Comparison of ENCODE assay signal across 21 cellular contexts in genomic region chr12:67370979-67371378, GRCh38.
"Had no signal": no experiment of that assay in that cellular context is flagged by ENCODE, and none has a peak within 500 bp of the region (broad histone marks: within the 10 kb centered on the region; RNA-seq: fewer than 3 reads in every experiment).

No MANE protein-coding gene starts in this region.

- DNase-seq: activated B cell treated with CpG ODN at 0.5 μM for 24 hours; activated CD4-positive, alpha-beta T cell treated with anti-CD3 and anti-CD28 coated beads, Interleukin-2, amount 10 ng/mL, durations not matched to agents 24 days and 14 days; activated CD8-positive, alpha-beta memory T cell treated with anti-CD3 and anti-CD28 coated beads, Interleukin-2, amount 50 U/mL, for 48 hours; activated naive CD8-positive, alpha-beta T cell treated with anti-CD3 and anti-CD28 coated beads, Interleukin-2, amount 10 ng/mL, durations not matched to agents 7 days and 5 days; anterior cingulate cortex; dermis blood vessel endothelial cell; effector memory CD8-positive, alpha-beta T cell; left ventricle myocardium superior; mesendoderm; natural killer cell; nucleus accumbens; right cardiac atrium; small intestine; stimulated activated CD4-positive, alpha-beta T cell treated with anti-CD3 and anti-CD28 coated beads, Interleukin-4, amount 100 ng/mL, for 24 hours; stimulated activated naive CD8-positive, alpha-beta T cell treated with anti-CD3 and anti-CD28 coated beads, Interleukin-15, Interleukin-2, amounts not matched to agents 100 U/mL and 50 U/mL, for 24 hours; transverse colon had no signal

- H3K4me1 Mint-ChIP-seq: activated B cell treated with CpG ODN at 0.5 μM for 24 hours; activated CD4-positive, alpha-beta T cell treated with anti-CD3 and anti-CD28 coated beads, Interleukin-2, amount 10 ng/mL, durations not matched to agents 24 days and 14 days; activated naive CD8-positive, alpha-beta T cell treated with anti-CD3 and anti-CD28 coated beads, Interleukin-2, amount 10 ng/mL, durations not matched to agents 7 days and 5 days; natural killer cell had no signal

- H3K27me3 Mint-ChIP-seq: activated B cell treated with CpG ODN at 0.5 μM for 24 hours; activated CD4-positive, alpha-beta T cell treated with anti-CD3 and anti-CD28 coated beads, Interleukin-2, amount 10 ng/mL, durations not matched to agents 24 days and 14 days; activated naive CD8-positive, alpha-beta T cell treated with anti-CD3 and anti-CD28 coated beads, Interleukin-2, amount 10 ng/mL, durations not matched to agents 7 days and 5 days; effector memory CD8-positive, alpha-beta T cell had no signal

- H3K36me3 ChIP-seq: breast epithelium, transverse colon, vagina had no signal

- H2AFZ ChIP-seq: hepatocyte had no signal

- H3K9me3 ChIP-seq: breast epithelium, transverse colon, vagina had no signal

- H3K4me2 ChIP-seq: hepatocyte had no signal

- H3K4me3 ChIP-seq: breast epithelium, hepatocyte, transverse colon, vagina had no signal

- H3K27ac ChIP-seq: breast epithelium, epithelial cell of prostate, hepatocyte, transverse colon, vagina had no signal

- ATAC-seq: effector memory CD8-positive, alpha-beta T cell; left ventricle myocardium superior; natural killer cell; right cardiac atrium; stimulated activated naive CD8-positive, alpha-beta T cell treated with anti-CD3 and anti-CD28 coated beads, Interleukin-15, Interleukin-2, amounts not matched to agents 100 U/mL and 50 U/mL, for 24 hours had no signal

- H3K27ac Mint-ChIP-seq: activated B cell treated with CpG ODN at 0.5 μM for 24 hours; activated CD4-positive, alpha-beta T cell treated with anti-CD3 and anti-CD28 coated beads, Interleukin-2, amount 10 ng/mL, durations not matched to agents 24 days and 14 days; activated naive CD8-positive, alpha-beta T cell treated with anti-CD3 and anti-CD28 coated beads, Interleukin-2, amount 10 ng/mL, durations not matched to agents 7 days and 5 days; effector memory CD8-positive, alpha-beta T cell; natural killer cell; T-helper 2 cell treated with Interferon-gamma antibody and Interleukin-4, amounts not matched to agents 5 μg/mL and 100 μg/mL, for 36 hours had no signal

- H3K4me3 Mint-ChIP-seq: activated B cell treated with CpG ODN at 0.5 μM for 24 hours; activated CD4-positive, alpha-beta T cell treated with anti-CD3 and anti-CD28 coated beads, Interleukin-2, amount 10 ng/mL, durations not matched to agents 24 days and 14 days; activated naive CD8-positive, alpha-beta T cell treated with anti-CD3 and anti-CD28 coated beads, Interleukin-2, amount 10 ng/mL, durations not matched to agents 7 days and 5 days; effector memory CD8-positive, alpha-beta T cell; natural killer cell; T-helper 2 cell treated with Interferon-gamma antibody and Interleukin-4, amounts not matched to agents 5 μg/mL and 100 μg/mL, for 36 hours had no signal

- H3K4me1 ChIP-seq: breast epithelium, transverse colon, vagina had no signal

- H3K27me3 ChIP-seq: breast epithelium, hepatocyte, transverse colon, vagina had no signal

- H3K79me2 ChIP-seq: hepatocyte had no signal
